2 cellular contexts compared by ENCODE assay signal in the genomic region with DNA sequence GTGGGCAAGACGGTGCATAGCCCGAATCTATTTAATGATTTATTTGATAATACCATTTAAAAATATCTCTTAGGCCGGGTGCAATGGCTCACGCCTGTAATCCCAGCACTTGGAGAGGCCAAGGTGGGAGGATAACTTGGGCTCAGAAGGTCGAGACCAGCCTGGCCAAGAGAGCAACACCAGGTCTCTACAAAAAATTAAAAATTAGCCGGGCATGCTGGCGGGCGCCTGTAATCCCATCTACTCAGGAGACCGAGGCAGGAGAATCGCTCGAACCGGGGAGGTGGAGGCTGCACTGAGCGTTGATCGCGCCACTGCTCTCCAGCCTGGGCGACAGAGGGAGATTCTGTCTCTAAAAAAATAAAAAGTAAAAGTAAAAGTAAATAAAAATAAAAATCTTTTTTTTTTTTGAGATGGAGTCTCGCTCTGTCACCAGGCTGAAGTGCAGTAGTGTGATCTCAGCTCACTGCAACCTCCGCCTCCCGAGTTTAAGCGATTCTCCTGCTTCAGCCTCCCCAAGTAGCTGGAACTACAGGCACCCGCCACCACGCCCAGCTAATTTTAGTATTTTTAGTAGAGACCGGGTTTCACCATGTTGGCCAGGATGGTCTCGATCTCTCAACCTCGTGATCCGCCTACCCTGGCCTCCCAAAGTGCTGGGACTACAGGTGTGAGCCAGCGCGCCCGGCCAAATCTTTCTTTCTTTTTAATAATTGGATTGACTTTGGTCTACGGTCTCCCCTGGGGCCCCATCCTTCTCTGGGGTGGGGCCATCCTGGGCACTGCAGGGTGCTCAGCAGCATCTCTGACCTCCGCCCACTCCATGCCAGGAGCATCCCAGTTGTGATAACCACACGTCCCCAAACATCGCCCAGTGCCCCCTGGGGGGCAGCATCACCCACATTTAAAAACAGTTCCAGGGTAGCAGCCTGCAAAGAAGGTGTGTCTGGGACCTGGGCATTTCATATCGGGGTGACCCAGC.
TF ChIP-seq lines count a peak whose summit lies in the region.

No MANE protein-coding gene starts in this region.

TF ChIP-seq in HCT116, 20 proteins besides CTCF, POLR2A, EP300 and RAD21 (continued from another document):
- TF ChIP-seq, protein P1, sequence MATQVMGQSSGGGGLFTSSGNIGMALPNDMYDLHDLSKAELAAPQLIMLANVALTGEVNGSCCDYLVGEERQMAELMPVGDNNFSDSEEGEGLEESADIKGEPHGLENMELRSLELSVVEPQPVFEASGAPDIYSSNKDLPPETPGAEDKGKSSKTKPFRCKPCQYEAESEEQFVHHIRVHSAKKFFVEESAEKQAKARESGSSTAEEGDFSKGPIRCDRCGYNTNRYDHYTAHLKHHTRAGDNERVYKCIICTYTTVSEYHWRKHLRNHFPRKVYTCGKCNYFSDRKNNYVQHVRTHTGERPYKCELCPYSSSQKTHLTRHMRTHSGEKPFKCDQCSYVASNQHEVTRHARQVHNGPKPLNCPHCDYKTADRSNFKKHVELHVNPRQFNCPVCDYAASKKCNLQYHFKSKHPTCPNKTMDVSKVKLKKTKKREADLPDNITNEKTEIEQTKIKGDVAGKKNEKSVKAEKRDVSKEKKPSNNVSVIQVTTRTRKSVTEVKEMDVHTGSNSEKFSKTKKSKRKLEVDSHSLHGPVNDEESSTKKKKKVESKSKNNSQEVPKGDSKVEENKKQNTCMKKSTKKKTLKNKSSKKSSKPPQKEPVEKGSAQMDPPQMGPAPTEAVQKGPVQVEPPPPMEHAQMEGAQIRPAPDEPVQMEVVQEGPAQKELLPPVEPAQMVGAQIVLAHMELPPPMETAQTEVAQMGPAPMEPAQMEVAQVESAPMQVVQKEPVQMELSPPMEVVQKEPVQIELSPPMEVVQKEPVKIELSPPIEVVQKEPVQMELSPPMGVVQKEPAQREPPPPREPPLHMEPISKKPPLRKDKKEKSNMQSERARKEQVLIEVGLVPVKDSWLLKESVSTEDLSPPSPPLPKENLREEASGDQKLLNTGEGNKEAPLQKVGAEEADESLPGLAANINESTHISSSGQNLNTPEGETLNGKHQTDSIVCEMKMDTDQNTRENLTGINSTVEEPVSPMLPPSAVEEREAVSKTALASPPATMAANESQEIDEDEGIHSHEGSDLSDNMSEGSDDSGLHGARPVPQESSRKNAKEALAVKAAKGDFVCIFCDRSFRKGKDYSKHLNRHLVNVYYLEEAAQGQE (IDR thresholded peaks at IDR 0.05; ENCODE audit: low read depth), result no peak
- no peak for TF ChIP-seq MAX (IDR thresholded peaks at IDR 0.05)
- TF ChIP-seq CBX3 (IDR thresholded peaks at IDR 0.05; ENCODE audit: low read depth), result no peak
- TF ChIP-seq JUND (IDR thresholded peaks at IDR 0.05), result no peak
- TF ChIP-seq YY1 (IDR thresholded peaks at IDR 0.05; ENCODE audit: extremely low read depth, insufficient replicate concordance, low read depth, low read length), result no peak

TF ChIP-seq in WTC11, 78 proteins besides CTCF, POLR2A, EP300 and RAD21 (continued from another document):
- TF ChIP-seq FOXP1 (CRISPR knock-in tag; IDR thresholded peaks at IDR 0.05; ENCODE audit: borderline replicate concordance) (no peak), JAZF1 (CRISPR knock-in tag; IDR thresholded peaks at IDR 0.05) (no peak), IRF1 (CRISPR knock-in tag; IDR thresholded peaks at IDR 0.05) (no peak), ZNF416 (CRISPR knock-in tag; IDR thresholded peaks at IDR 0.05) (no peak), ELF4 (CRISPR knock-in tag; IDR thresholded peaks at IDR 0.05; ENCODE audit: low read depth) (no peak), NFATC4 (CRISPR knock-in tag; IDR thresholded peaks at IDR 0.05) (no peak), MAX (CRISPR knock-in tag; IDR thresholded peaks at IDR 0.05) (no peak), ZNF121 (CRISPR knock-in tag; IDR thresholded peaks at IDR 0.05) (no peak), RELA (CRISPR knock-in tag; IDR thresholded peaks at IDR 0.05; ENCODE audit: borderline replicate concordance) (no peak), ZNF317 (CRISPR knock-in tag; IDR thresholded peaks at IDR 0.05; ENCODE audit: borderline replicate concordance, low read depth) (no peak), ZNF532 (CRISPR knock-in tag; IDR thresholded peaks at IDR 0.05; ENCODE audit: borderline replicate concordance) (no peak), NR2C2 (CRISPR knock-in tag; IDR thresholded peaks at IDR 0.05) (no peak), SP1 (CRISPR knock-in tag; conservative IDR thresholded peaks at IDR 0.05) (no peak)
- TF ChIP-seq, protein P2, sequence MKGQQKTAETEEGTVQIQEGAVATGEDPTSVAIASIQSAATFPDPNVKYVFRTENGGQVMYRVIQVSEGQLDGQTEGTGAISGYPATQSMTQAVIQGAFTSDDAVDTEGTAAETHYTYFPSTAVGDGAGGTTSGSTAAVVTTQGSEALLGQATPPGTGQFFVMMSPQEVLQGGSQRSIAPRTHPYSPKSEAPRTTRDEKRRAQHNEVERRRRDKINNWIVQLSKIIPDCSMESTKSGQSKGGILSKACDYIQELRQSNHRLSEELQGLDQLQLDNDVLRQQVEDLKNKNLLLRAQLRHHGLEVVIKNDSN (CRISPR knock-in tag; IDR thresholded peaks at IDR 0.05), result no peak
- TF ChIP-seq, protein P3, sequence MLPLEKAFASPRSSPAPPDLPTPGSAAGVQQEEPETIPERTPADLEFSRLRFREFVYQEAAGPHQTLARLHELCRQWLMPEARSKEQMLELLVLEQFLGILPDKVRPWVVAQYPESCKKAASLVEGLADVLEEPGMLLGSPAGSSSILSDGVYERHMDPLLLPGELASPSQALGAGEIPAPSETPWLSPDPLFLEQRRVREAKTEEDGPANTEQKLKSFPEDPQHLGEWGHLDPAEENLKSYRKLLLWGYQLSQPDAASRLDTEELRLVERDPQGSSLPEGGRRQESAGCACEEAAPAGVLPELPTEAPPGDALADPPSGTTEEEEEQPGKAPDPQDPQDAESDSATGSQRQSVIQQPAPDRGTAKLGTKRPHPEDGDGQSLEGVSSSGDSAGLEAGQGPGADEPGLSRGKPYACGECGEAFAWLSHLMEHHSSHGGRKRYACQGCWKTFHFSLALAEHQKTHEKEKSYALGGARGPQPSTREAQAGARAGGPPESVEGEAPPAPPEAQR (CRISPR knock-in tag; IDR thresholded peaks at IDR 0.05), result no peak
- TF ChIP-seq, protein P4, sequence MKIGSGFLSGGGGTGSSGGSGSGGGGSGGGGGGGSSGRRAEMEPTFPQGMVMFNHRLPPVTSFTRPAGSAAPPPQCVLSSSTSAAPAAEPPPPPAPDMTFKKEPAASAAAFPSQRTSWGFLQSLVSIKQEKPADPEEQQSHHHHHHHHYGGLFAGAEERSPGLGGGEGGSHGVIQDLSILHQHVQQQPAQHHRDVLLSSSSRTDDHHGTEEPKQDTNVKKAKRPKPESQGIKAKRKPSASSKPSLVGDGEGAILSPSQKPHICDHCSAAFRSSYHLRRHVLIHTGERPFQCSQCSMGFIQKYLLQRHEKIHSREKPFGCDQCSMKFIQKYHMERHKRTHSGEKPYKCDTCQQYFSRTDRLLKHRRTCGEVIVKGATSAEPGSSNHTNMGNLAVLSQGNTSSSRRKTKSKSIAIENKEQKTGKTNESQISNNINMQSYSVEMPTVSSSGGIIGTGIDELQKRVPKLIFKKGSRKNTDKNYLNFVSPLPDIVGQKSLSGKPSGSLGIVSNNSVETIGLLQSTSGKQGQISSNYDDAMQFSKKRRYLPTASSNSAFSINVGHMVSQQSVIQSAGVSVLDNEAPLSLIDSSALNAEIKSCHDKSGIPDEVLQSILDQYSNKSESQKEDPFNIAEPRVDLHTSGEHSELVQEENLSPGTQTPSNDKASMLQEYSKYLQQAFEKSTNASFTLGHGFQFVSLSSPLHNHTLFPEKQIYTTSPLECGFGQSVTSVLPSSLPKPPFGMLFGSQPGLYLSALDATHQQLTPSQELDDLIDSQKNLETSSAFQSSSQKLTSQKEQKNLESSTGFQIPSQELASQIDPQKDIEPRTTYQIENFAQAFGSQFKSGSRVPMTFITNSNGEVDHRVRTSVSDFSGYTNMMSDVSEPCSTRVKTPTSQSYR (CRISPR knock-in tag; IDR thresholded peaks at IDR 0.05), result no peak
